14 cellular contexts compared by ENCODE assay signal in the genomic region with DNA sequence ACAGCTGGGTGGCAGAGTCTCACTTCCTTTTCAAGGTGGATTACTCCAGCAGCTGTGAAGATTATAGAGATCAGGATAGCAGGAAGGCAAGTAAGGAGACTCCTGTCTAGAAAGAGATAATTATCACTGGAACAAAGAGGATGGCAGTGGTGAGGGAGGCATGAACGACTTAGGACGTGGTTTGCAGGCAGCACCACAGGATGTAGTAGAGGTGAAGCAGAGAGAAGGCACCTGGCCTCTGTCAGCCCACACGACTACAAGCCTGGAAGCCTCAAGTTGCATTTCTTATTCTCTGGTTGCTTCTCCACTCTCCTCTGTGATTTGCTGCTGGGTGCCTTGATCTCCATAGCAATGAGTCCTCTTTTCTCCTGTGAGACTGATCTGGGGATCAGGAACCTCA.
DNase-seq lines count a peak whose midpoint lies in the region; ATAC-seq and TF ChIP-seq lines count a peak whose summit lies in the region.
"Had no signal": no experiment of that assay in that cellular context is flagged by ENCODE, and none has a peak within 500 bp of the region (broad histone marks: within the 10 kb centered on the region; RNA-seq: fewer than 3 reads in every experiment).

No MANE protein-coding gene starts in this region.

- H3K9me3 ChIP-seq in WERI-Rb-1 (ENCODE audit: severe bottlenecking), result no peaks in the 10 kb centered on the region
- no peaks in the 10 kb centered on the region for H3K9me3 ChIP-seq in effector memory CD4-positive, alpha-beta T cell (ENCODE audit: control insufficient read depth, low read length)
- no peaks in the 10 kb centered on the region for H3K9me3 ChIP-seq in right cardiac atrium (ENCODE audit: control insufficient read depth, low read length)

- no peaks in the 10 kb centered on the region for H3K27me3 ChIP-seq in WERI-Rb-1 (ENCODE audit: insufficient read depth, low read depth, severe bottlenecking)
- no peaks in the 10 kb centered on the region for H3K27me3 ChIP-seq in effector memory CD4-positive, alpha-beta T cell (replicated peaks; ENCODE audit: control insufficient read depth, insufficient read depth, low read length, poor library complexity, severe bottlenecking)
- no peaks in the 10 kb centered on the region for H3K27me3 ChIP-seq in right cardiac atrium (ENCODE audit: control insufficient read depth, insufficient read depth)

- ATAC-seq in GM18520 (IDR thresholded peaks at IDR 0.05; ENCODE audit: unreplicated experiment) (no peak), right cardiac atrium (no peak)
- ATAC-seq: left colon had no signal

- no peak for TF ChIP-seq CTCF in WERI-Rb-1 (IDR thresholded peaks at IDR 0.05; ENCODE audit: low read depth, low read length)

- peak; percentile 50 for DNase-seq in NCI-H510A treated with DMSO at 0.1 percent for 48 hours (lab: John Stamatoyannopoulos, UW)
- DNase-seq in NCI-H510A (lab: John Stamatoyannopoulos, UW), result no peak
- peak; percentile 59 for DNase-seq in M059J (ENCODE audit: low read depth)
- peak; percentile 22 for DNase-seq in WERI-Rb-1
- peak; percentile 5 for DNase-seq in iPS DF 19.7 (ENCODE audit: low read depth, low spot score)
- DNase-seq in effector memory CD4-positive, alpha-beta T cell, result no peak
- DNase-seq in right cardiac atrium, result no peak
- DNase-seq: activated CD4-positive, CD25-positive, alpha-beta regulatory T cell treated with anti-CD3 and anti-CD28 coated beads, Interleukin-2, amount 50 U/mL, for 72 hours; activated gamma-delta T cell treated with Interleukin-2 at 50 U/mL for 16 hours; C1 segment of cervical spinal cord; left colon; NCI-H1417 treated with DMSO at 0.1 percent for 48 hours; posterior cingulate gyrus had no signal

- WGBS in right cardiac atrium, result 41% methylated on average over 3 of the region's 3 CpGs

- H3K27ac ChIP-seq in WERI-Rb-1 (no peak overlapping the region), right cardiac atrium (ENCODE audit: low read length) (no peak overlapping the region)
- H3K27ac ChIP-seq in effector memory CD4-positive, alpha-beta T cell (ENCODE audit: insufficient read depth, low read length, poor library complexity, severe bottlenecking), result no peak overlapping the region

- H3K4me3 ChIP-seq in WERI-Rb-1 (ENCODE audit: low read depth, low read length) (no peak overlapping the region), right cardiac atrium (ENCODE audit: low read length) (no peak overlapping the region)
- no peak overlapping the region for H3K4me3 ChIP-seq in effector memory CD4-positive, alpha-beta T cell (ENCODE audit: insufficient read depth, low read depth, low read length, poor library complexity, severe bottlenecking)

- intact Hi-C loops in right cardiac atrium (cut with DNase I), result no loop called here

- no peaks in the 10 kb centered on the region for H3K36me3 ChIP-seq in WERI-Rb-1
- no peaks in the 10 kb centered on the region for H3K36me3 ChIP-seq in effector memory CD4-positive, alpha-beta T cell (ENCODE audit: control insufficient read depth, insufficient read depth, low read length)

- H3K4me1 ChIP-seq in effector memory CD4-positive, alpha-beta T cell (ENCODE audit: control insufficient read depth, insufficient read depth, low read length, poor library complexity, severe bottlenecking), result peaks cover 3% of the 10 kb centered on the region
- no peaks in the 10 kb centered on the region for H3K4me1 ChIP-seq in right cardiac atrium (ENCODE audit: control insufficient read depth, insufficient read depth, low read length)

Comparison
In these comparisons a context has a peak if more than half of its experiments do, and no peak if none do; other contexts are left out.
1. DNase-seq: peak in NCI-H510A treated with DMSO at 0.1 percent for 48 hours (single experiment), M059J (single experiment), WERI-Rb-1 (single experiment) and iPS DF 19.7 (single experiment); none in NCI-H510A (single experiment), effector memory CD4-positive, alpha-beta T cell (0 of 3) and right cardiac atrium (0 of 3).